In genomic region chrX:101051153-101051548, GRCh38 we compare ENCODE assay signal across 8 cellular contexts. TPM values are rescaled to one million over a fixed set of nuclear protein-coding genes. Genes with fewer than 3 reads are reported as not detected.
DNase-seq lines count a peak whose midpoint lies in the region; ATAC-seq, FAIRE-seq and TF ChIP-seq lines count a peak whose summit lies in the region.

No MANE protein-coding gene starts in this region.

- intact Hi-C loops in GM12878 (cut with micrococcal nuclease; ENCODE audit: unreplicated experiment): no loop called here

- peaks cover 5% of the 10 kb centered on the region for H3K79me2 ChIP-seq in GM12878 (ENCODE audit: control insufficient read depth, insufficient read depth, low read length)

- H4K20me1 ChIP-seq in GM12878 (ENCODE audit: control insufficient read depth, insufficient read depth): no peaks in the 10 kb centered on the region

- peak overlapping the region; percentile 82 for H3K9ac ChIP-seq in GM12878 (ENCODE audit: control insufficient read depth, insufficient read depth, low read length)

- ATAC-seq in GM19043 (IDR thresholded peaks at IDR 0.05; ENCODE audit: low read depth, unreplicated experiment): peak; percentile 6
- ATAC-seq in HG03025 (IDR thresholded peaks at IDR 0.05; ENCODE audit: low FRiP score, unreplicated experiment): peak; percentile 12
- ATAC-seq in GM12878: peak; percentile 8
- no peak for ATAC-seq in GM18867 (IDR thresholded peaks at IDR 0.05; ENCODE audit: unreplicated experiment)

- H3K4me3 ChIP-seq in GM12878 (peak overlapping the region; percentile 54; the same call in 1 of the 2 replicates), mononuclear cell (ENCODE audit: low read length) (peak overlapping the region; percentile 77)

- TF ChIP-seq CTCF in GM12878 (IDR thresholded peaks at IDR 0.05 in 2 of 3, conservative IDR thresholded peaks at IDR 0.05 in 1 of 3; ENCODE audit: control insufficient read depth in 2 of 3, extremely low read depth in 1 of 3, insufficient read depth in 1 of 3, low read depth in 3 of 3, low read length in 3 of 3): no peak

- peak overlapping the region; percentile 89 for H2AFZ ChIP-seq in GM12878 (ENCODE audit: control insufficient read depth, low read depth, low read length)

- no peaks in the 10 kb centered on the region; the same call in 2 of the 3 replicates for H3K9me3 ChIP-seq in GM12878 (replicated peaks; ENCODE audit: control insufficient read depth, insufficient read depth, low read length)
- no peaks in the 10 kb centered on the region for H3K9me3 ChIP-seq in mononuclear cell (ENCODE audit: low read depth, low read length)

- DNase-seq in GM12878 (ENCODE audit: low read depth, low spot score): no peak
- DNase-seq in GOT3 (lab: John Stamatoyannopoulos, UW): no peak
- DNase-seq in activated effector memory CD4-positive, alpha-beta T cell treated with Interleukin-2 at 50 U/mL for 16 hours: no peak
- DNase-seq in stimulated activated naive CD4-positive, alpha-beta T cell treated with Interleukin-2 at 50 U/mL for 16 hours (lab: John Stamatoyannopoulos, UW): no peak

- RAD21 ChIA-PET in GM12878 (lab: Charles Lee; ENCODE audit: unreplicated experiment): interaction anchor here (0.7 kb wide), 1 partner anchor 84 kb away, joined by 3 read pairs; no protein-coding TSS in a partner anchor

- no TSS peak for BruUV-seq in GM12878 (replicated peaks; lab: Mats Ljungman, UMichigan)

- POLR2A ChIA-PET in GM12878 (lab: Charles Lee): no interaction called here

- in situ Hi-C loops in GM12878 (cut with MboI): no loop called here

- peak overlapping the region; percentile 92 for H3K27ac ChIP-seq in GM12878 (ENCODE audit: control insufficient read depth, insufficient read depth)

- FAIRE-seq in GM12878 (lab: Jason Lieb, UNC): no peak

- no peak for TF ChIP-seq EP300 in GM12878 (IDR thresholded peaks at IDR 0.05; ENCODE audit: borderline replicate concordance in 1 of 2, control insufficient read depth in 1 of 2, low read depth in 2 of 2, low read length in 2 of 2)

- H3K27me3 ChIP-seq in GM12878 (replicated peaks in 1 of 2; ENCODE audit: control insufficient read depth in 2 of 2, insufficient read depth in 2 of 2, low read length in 1 of 2) (no peaks in the 10 kb centered on the region), mononuclear cell (ENCODE audit: insufficient read depth, low read length) (no peaks in the 10 kb centered on the region)

- CTCF ChIA-PET in GM12878 (lab: Yijun Ruan, JAX): no interaction called here

- H3K4me2 ChIP-seq in GM12878 (ENCODE audit: control insufficient read depth, insufficient read depth): peak overlapping the region; percentile 75

- no peak for TF ChIP-seq POLR2A in GM12878 (IDR thresholded peaks at IDR 0.05; ENCODE audit: low read depth, low read length)

- no peak for TF ChIP-seq RAD21 in GM12878 (IDR thresholded peaks at IDR 0.05; ENCODE audit: insufficient read depth, low read depth, low read length)

- no peaks in the 10 kb centered on the region for H3K4me1 ChIP-seq in GM12878 (ENCODE audit: control insufficient read depth, insufficient read depth, low read length)
- peaks cover 6% of the 10 kb centered on the region for H3K4me1 ChIP-seq in mononuclear cell (ENCODE audit: insufficient read depth, low read length)

- SMC1A ChIA-PET in GM12878 (lab: Charles Lee; ENCODE audit: uncharacterized antibody, unreplicated experiment): no interaction called here

- WGBS in GM12878 (ENCODE audit: insufficient coverage, insufficient replicate concordance, low lambda C conversion rate, missing lambda C conversion rate): 48% methylated on average over 5 of the region's 5 CpGs

- no peaks in the 10 kb centered on the region for H3K36me3 ChIP-seq in GM12878 (ENCODE audit: control insufficient read depth in 2 of 2, insufficient read depth in 2 of 2, low read length in 1 of 2)

TF ChIP-seq in GM12878, 131 proteins besides CTCF, POLR2A, EP300 and RAD21 (continues in another document):
- no peak for TF ChIP-seq TBL1XR1 (IDR thresholded peaks at IDR 0.05; ENCODE audit: low read depth, low read length)

RNA-seq across cellular contexts. Expression of gene TRMT2B, which starts 0.8 kb away (rescaled TPM):
- 45.2 and 48.3 TPM in 2 replicates for total RNA-seq in GM12878 (2013; cell fraction: nucleolus; rRNA removed)
- total RNA-seq in GM12878 (2014; rRNA removed): 12.4 and 13.0 TPM in 2 replicates
- 11.3 and 12.5 TPM in 2 replicates for total RNA-seq in GM12878 (2014; rRNA removed; fragmentation: Illumina TruSeq; extraction: Trizol)
- 13.0 and 14.2 TPM in 2 replicates for total RNA-seq in GM12878 (2021)
- 6.5 TPM for polyA plus RNA-seq in GM12878 (2011; ENCODE audit: low read depth)
- 14.2 and 16.1 TPM in 2 replicates for polyA plus RNA-seq in GM12878 (2011; rRNA removed)
- 13.9 and 14.8 TPM in 2 replicates for polyA plus RNA-seq in GM12878 (2011; cell fraction: cytosol; rRNA removed)
- polyA plus RNA-seq in GM12878 (2011; cell fraction: nucleus; rRNA removed): 12.6 and 14.8 TPM in 2 replicates
- 6.6 and 7.4 TPM in 2 replicates for polyA plus RNA-seq in GM12878 (2012)
- 11.7 and 13.1 TPM in 2 replicates for polyA plus RNA-seq in GM12878 (2014; fragmentation: Illumina TruSeq; extraction: Trizol)
- polyA plus RNA-seq in GM12878 (2014; fragmentation: Nextera tagmentation; extraction: Ambion mirVana): 1 to 10 TPM; 2.5 to 4.1 TPM
- polyA plus RNA-seq in GM12878 (2014; rRNA removed): 11.0 and 11.3 TPM in 2 replicates
- 10 to 100 TPM; 10.5 to 10.9 TPM for polyA plus RNA-seq in GM12878 (2016; fragmentation: Nextera tagmentation; extraction: Ambion mirVana)
- 21.3 and 22.2 TPM in 2 replicates for polyA minus RNA-seq in GM12878 (2011; rRNA and poly(A)+ RNA removed)
- 6.4 and 6.9 TPM in 2 replicates for polyA minus RNA-seq in GM12878 (2011; cell fraction: cytosol; rRNA and poly(A)+ RNA removed)
- 7.0 and 11.0 TPM in 2 replicates for polyA minus RNA-seq in GM12878 (2011; cell fraction: nucleus; rRNA and poly(A)+ RNA removed)
- total RNA-seq in mononuclear cell: 30.7 TPM

RNA-seq across cellular contexts. Expression of gene TMEM35A, which starts 27.5 kb away (rescaled TPM):
- total RNA-seq in GM12878 (2013; cell fraction: nucleolus; rRNA removed): not detected in 2 replicates
- total RNA-seq in GM12878 (2014; rRNA removed) (not detected in 2 replicates), GM12878 (2014; rRNA removed; fragmentation: Illumina TruSeq; extraction: Trizol) (not detected in 2 replicates), GM12878 (2021) (not detected in 2 replicates), mononuclear cell (not detected)
- not detected for polyA plus RNA-seq in GM12878 (2011; ENCODE audit: low read depth)
- polyA plus RNA-seq in GM12878 (2011; rRNA removed) (not detected in 2 replicates), GM12878 (2014; fragmentation: Illumina TruSeq; extraction: Trizol) (not detected in 2 replicates), GM12878 (2014; fragmentation: Nextera tagmentation; extraction: Ambion mirVana) (not detected), GM12878 (2014; rRNA removed) (not detected in 2 replicates), GM12878 (2016; fragmentation: Nextera tagmentation; extraction: Ambion mirVana) (not detected)
- not detected in 2 replicates for polyA plus RNA-seq in GM12878 (2011; cell fraction: cytosol; rRNA removed)
- not detected in 2 replicates for polyA plus RNA-seq in GM12878 (2011; cell fraction: nucleus; rRNA removed)
- polyA plus RNA-seq in GM12878 (2012): not detected in 2 replicates
- polyA minus RNA-seq in GM12878 (2011; rRNA and poly(A)+ RNA removed): not detected in 2 replicates
- not detected in 2 replicates for polyA minus RNA-seq in GM12878 (2011; cell fraction: cytosol; rRNA and poly(A)+ RNA removed)
- not detected in 2 replicates for polyA minus RNA-seq in GM12878 (2011; cell fraction: nucleus; rRNA and poly(A)+ RNA removed)

RNA-seq across cellular contexts. Expression of gene CENPI, which starts 46.9 kb away (rescaled TPM):
- total RNA-seq in GM12878 (2013; cell fraction: nucleolus; rRNA removed): 39.0 and 44.5 TPM in 2 replicates
- total RNA-seq in GM12878 (2014; rRNA removed) (25.8 and 28.8 TPM in 2 replicates), GM12878 (2014; rRNA removed; fragmentation: Illumina TruSeq; extraction: Trizol) (22.5 and 24.3 TPM in 2 replicates), GM12878 (2021) (15.8 and 18.9 TPM in 2 replicates), mononuclear cell (2.1 TPM)
- polyA plus RNA-seq in GM12878 (2011; ENCODE audit: low read depth): 7.6 TPM
- polyA plus RNA-seq in GM12878 (2011; rRNA removed) (22.5 and 26.0 TPM in 2 replicates), GM12878 (2014; fragmentation: Illumina TruSeq; extraction: Trizol) (18.6 and 19.5 TPM in 2 replicates), GM12878 (2014; fragmentation: Nextera tagmentation; extraction: Ambion mirVana) (1 to 10 TPM; 6.9 TPM), GM12878 (2014; rRNA removed) (13.4 and 14.1 TPM in 2 replicates), GM12878 (2016; fragmentation: Nextera tagmentation; extraction: Ambion mirVana) (10 to 100 TPM; 13.6 to 16.1 TPM)
- polyA plus RNA-seq in GM12878 (2011; cell fraction: cytosol; rRNA removed): 11.7 and 12.3 TPM in 2 replicates
- 13.2 and 15.0 TPM in 2 replicates for polyA plus RNA-seq in GM12878 (2011; cell fraction: nucleus; rRNA removed)
- 7.7 and 10.9 TPM in 2 replicates for polyA plus RNA-seq in GM12878 (2012)
- polyA minus RNA-seq in GM12878 (2011; rRNA and poly(A)+ RNA removed): 31.0 and 32.4 TPM in 2 replicates
- polyA minus RNA-seq in GM12878 (2011; cell fraction: cytosol; rRNA and poly(A)+ RNA removed): 10.3 and 11.0 TPM in 2 replicates
- 16.1 and 28.3 TPM in 2 replicates for polyA minus RNA-seq in GM12878 (2011; cell fraction: nucleus; rRNA and poly(A)+ RNA removed)
